15 cellular contexts compared by ENCODE assay signal in the genomic region with DNA sequence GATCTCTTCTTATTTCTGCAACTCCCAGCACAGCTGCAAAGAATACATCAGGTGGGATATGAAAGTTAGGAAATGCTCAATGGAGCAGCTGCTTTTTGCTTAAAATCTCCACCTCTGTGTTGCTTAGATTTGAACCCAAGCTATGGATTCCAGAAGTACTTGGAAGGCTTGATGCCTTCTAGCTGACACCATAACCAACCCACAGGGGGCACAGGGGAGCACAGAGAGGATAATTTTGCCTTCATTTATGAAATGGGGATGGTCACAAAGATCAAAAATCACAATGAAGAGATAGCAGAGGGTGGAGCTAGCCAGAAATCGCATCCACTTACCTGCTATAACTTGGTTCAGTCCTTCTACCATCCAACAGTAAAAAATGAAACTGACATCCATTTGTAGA.
A peak's percentile ranks its signal among the peaks of the same experiment; 100 is the strongest.
DNase-seq lines count a peak whose midpoint lies in the region; ATAC-seq and TF ChIP-seq lines count a peak whose summit lies in the region.
"Had no signal": no experiment of that assay in that cellular context is flagged by ENCODE, and none has a peak within 500 bp of the region (broad histone marks: within the 10 kb centered on the region; RNA-seq: fewer than 3 reads in every experiment).

No MANE protein-coding gene starts in this region.

- no peak for TF ChIP-seq POLR2A in tibial nerve (IDR thresholded peaks at IDR 0.05)

- no peak for TF ChIP-seq EP300 in tibial nerve (IDR thresholded peaks at IDR 0.05)

- 94 to 96% methylated on average over 1 of the region's 1 CpG for WGBS in tibial nerve, 2 donors

- no peak overlapping the region for H3K4me3 Mint-ChIP-seq in osteocyte (ENCODE audit: unreplicated experiment)
- H3K4me3 Mint-ChIP-seq: activated CD4-positive, alpha-beta memory T cell treated with anti-CD3 and anti-CD28 coated beads for 36 hours; natural killer cell treated with Interleukin-12 subunit alpha and Interleukin-12 subunit beta and Interleukin-15 and Interleukin-18, amount 100 ng/mL, for 72 hours had no signal

- peak; percentile 23; the same call in 1 of the 2 replicates for TF ChIP-seq CTCF in MM.1S (IDR thresholded peaks at IDR 0.05; ENCODE audit: low read length)
- TF ChIP-seq CTCF in choroid plexus epithelial cell (conservative IDR thresholded peaks at IDR 0.05; ENCODE audit: low read depth, low read length): peak; percentile 53
- peak; percentile 35 for TF ChIP-seq CTCF in osteocyte (IDR thresholded peaks at IDR 0.05)
- no peak for TF ChIP-seq CTCF in tibial nerve (IDR thresholded peaks at IDR 0.05)

- no peaks in the 10 kb centered on the region for H3K9me3 ChIP-seq in MM.1S (replicated peaks; ENCODE audit: insufficient read depth, low read length)
- no peaks in the 10 kb centered on the region for H3K9me3 ChIP-seq in tibial nerve

- H3K9me3 Mint-ChIP-seq in osteocyte (ENCODE audit: unreplicated experiment): no peaks in the 10 kb centered on the region
- H3K9me3 Mint-ChIP-seq: activated CD4-positive, alpha-beta memory T cell treated with anti-CD3 and anti-CD28 coated beads for 36 hours; natural killer cell treated with Interleukin-12 subunit alpha and Interleukin-12 subunit beta and Interleukin-15 and Interleukin-18, amount 100 ng/mL, for 72 hours had no signal

- peaks cover 28% of the 10 kb centered on the region for H3K4me1 Mint-ChIP-seq in osteocyte (ENCODE audit: unreplicated experiment)

- ATAC-seq in GM18517 (IDR thresholded peaks at IDR 0.05; ENCODE audit: unreplicated experiment): no peak
- ATAC-seq: left lobe of liver; natural killer cell treated with Interleukin-12 subunit alpha and Interleukin-12 subunit beta and Interleukin-15 and Interleukin-18, amount 100 ng/mL, for 72 hours had no signal

- no peaks in the 10 kb centered on the region for H3K27me3 Mint-ChIP-seq in osteocyte (ENCODE audit: unreplicated experiment)
- H3K27me3 Mint-ChIP-seq: activated CD4-positive, alpha-beta memory T cell treated with anti-CD3 and anti-CD28 coated beads for 36 hours; natural killer cell treated with Interleukin-12 subunit alpha and Interleukin-12 subunit beta and Interleukin-15 and Interleukin-18, amount 100 ng/mL, for 72 hours had no signal

- H4K20me1 ChIP-seq in MM.1S (ENCODE audit: insufficient read depth, low read length): no peaks in the 10 kb centered on the region

- no peak overlapping the region for H3K9ac ChIP-seq in MM.1S (ENCODE audit: low read length)

- no peak overlapping the region for H2AFZ ChIP-seq in MM.1S (ENCODE audit: low read length)

- no peaks in the 10 kb centered on the region for H3K9me2 ChIP-seq in MM.1S (replicated peaks; ENCODE audit: insufficient read depth, low read length)

- H3K4me3 ChIP-seq in MM.1S (ENCODE audit: low read length) (no peak overlapping the region), choroid plexus epithelial cell (ENCODE audit: low read depth, low read length) (no peak overlapping the region), tibial nerve (no peak overlapping the region)

- H3K27ac ChIP-seq in MM.1S (ENCODE audit: low read length): no peak overlapping the region
- peak overlapping the region in 2 of 4 donors; percentile 25 to 65 for H3K27ac ChIP-seq in tibial nerve

- H3K4me1 ChIP-seq in MM.1S (ENCODE audit: low read length) (0 out of 2 replicates have a peak, but pooled peaks cover 3% of the 10 kb centered on the region), tibial nerve (peaks cover 0 to 50% (median 9%) of the 10 kb centered on the region in 4 donors)

- H3K27ac Mint-ChIP-seq in osteocyte (ENCODE audit: unreplicated experiment): peak overlapping the region; percentile 57
- H3K27ac Mint-ChIP-seq: activated CD4-positive, alpha-beta memory T cell treated with anti-CD3 and anti-CD28 coated beads for 36 hours; natural killer cell treated with Interleukin-12 subunit alpha and Interleukin-12 subunit beta and Interleukin-15 and Interleukin-18, amount 100 ng/mL, for 72 hours had no signal

- H3K27me3 ChIP-seq in MM.1S (replicated peaks; ENCODE audit: insufficient read depth, low read length) (no peaks in the 10 kb centered on the region), tibial nerve (no peaks in the 10 kb centered on the region)

- peaks cover 41% of the 10 kb centered on the region for H3K36me3 Mint-ChIP-seq in osteocyte (ENCODE audit: unreplicated experiment)
- H3K36me3 Mint-ChIP-seq: activated CD4-positive, alpha-beta memory T cell treated with anti-CD3 and anti-CD28 coated beads for 36 hours; natural killer cell treated with Interleukin-12 subunit alpha and Interleukin-12 subunit beta and Interleukin-15 and Interleukin-18, amount 100 ng/mL, for 72 hours had no signal

- H3K79me2 ChIP-seq in MM.1S (ENCODE audit: low read length): no peaks in the 10 kb centered on the region

- no peaks in the 10 kb centered on the region for H3F3A ChIP-seq in MM.1S (ENCODE audit: insufficient read depth, low read length)

- H3K36me3 ChIP-seq in MM.1S (replicated peaks; ENCODE audit: insufficient read depth, low read length) (no peaks in the 10 kb centered on the region), tibial nerve (peaks cover 0 to 23% (median 0%) of the 10 kb centered on the region in 3 donors)

- H3K4me2 ChIP-seq in MM.1S (ENCODE audit: low read depth, low read length): no peak overlapping the region

- DNase-seq in DMS 273 (lab: John Stamatoyannopoulos, UW; ENCODE audit: unreplicated experiment) (peak; percentile 8), DMS 273 treated with DMSO at 0.1 percent for 48 hours (lab: John Stamatoyannopoulos, UW) (no peak), MM.1S (no peak), choroid plexus epithelial cell (ENCODE audit: low read depth) (no peak), osteocyte (ENCODE audit: extremely low spot score, unreplicated experiment) (no peak), activated gamma-delta T cell (lab: John Stamatoyannopoulos, UW) (no peak), tibial nerve (ENCODE audit: low spot score in 2 of 2) (no peak)
- DNase-seq: 8988T; activated CD4-positive, alpha-beta memory T cell treated with anti-CD3 and anti-CD28 coated beads for 36 hours; activated naive CD4-positive, alpha-beta T cell treated with Interleukin-2 at 50 U/mL for 16 hours; NCI-H2107; small intestine had no signal

Comparison
In these comparisons a context has a peak if more than half of its experiments do, and no peak if none do; other contexts are left out.
1. CTCF ChIP-seq: peak in MM.1S (single experiment), choroid plexus epithelial cell (single experiment) and osteocyte (single experiment); none in tibial nerve (0 of 5).